Comparison of ENCODE assay signal across 30 cellular contexts in genomic region chr1:29555043-29555620, GRCh38.
"Had no signal": no experiment of that assay in that cellular context is flagged by ENCODE, and none has a peak within 500 bp of the region (broad histone marks: within the 10 kb centered on the region; RNA-seq: fewer than 3 reads in every experiment).

No MANE protein-coding gene starts in this region.

- H3K4me1 Mint-ChIP-seq: activated naive CD4-positive, alpha-beta T cell treated with anti-CD3 and anti-CD28 coated beads, Interleukin-2, amount 50 U/mL, for 24 hours; activated naive CD8-positive, alpha-beta T cell treated with anti-CD3 and anti-CD28 coated beads, Interleukin-2, amount 10 ng/mL, durations not matched to agents 7 days and 5 days; IgD-negative memory B cell had no signal

- H3K27ac ChIP-seq: body of pancreas, breast epithelium, SJCRH30, SK-N-MC, WERI-Rb-1 had no signal

- DNase-seq: activated CD4-positive, alpha-beta memory T cell treated with anti-CD3 and anti-CD28 coated beads, Interleukin-2, amount 10 ng/mL, durations not matched to agents 7 days and 5 days; activated CD4-positive, alpha-beta T cell treated with anti-CD3 and anti-CD28 coated beads for 1 hour; activated CD4-positive, alpha-beta T cell treated with anti-CD3 and anti-CD28 coated beads for 48 hours; activated CD4-positive, CD25-positive, alpha-beta regulatory T cell; activated CD8-positive, alpha-beta memory T cell treated with anti-CD3 and anti-CD28 coated beads, Interleukin-2, amount 50 U/mL, for 4 hours; activated gamma-delta T cell; activated naive CD4-positive, alpha-beta T cell treated with Interleukin-2 at 50 U/mL for 16 hours; activated naive CD8-positive, alpha-beta T cell treated with anti-CD3 and anti-CD28 coated beads, Interleukin-2, amount 10 ng/mL, durations not matched to agents 7 days and 5 days; activated T-cell treated with anti-CD3 and anti-CD28 coated beads, Interleukin-2, amount 50 U/mL, for 48 hours; body of pancreas; Kasumi-1; KG1; MG63; NCI-H1048; NCI-H1105 treated with DMSO at 0.1 percent for 48 hours; NCI-H1436; NCI-H1694; NCI-H1930; NCI-H2081 treated with DMSO at 0.1 percent for 48 hours; NCI-H345; NCI-H524 treated with DMSO at 0.1 percent for 48 hours; SHP77; SJCRH30; T1000; WERI-Rb-1 had no signal

- H3K9me3 ChIP-seq: body of pancreas, breast epithelium, MG63, SJCRH30 had no signal

- H3K4me3 Mint-ChIP-seq: activated CD4-positive, alpha-beta memory T cell treated with anti-CD3 and anti-CD28 coated beads, Interleukin-2, amount 10 ng/mL, durations not matched to agents 7 days and 5 days; activated naive CD4-positive, alpha-beta T cell treated with anti-CD3 and anti-CD28 coated beads, Interleukin-2, amount 50 U/mL, for 24 hours; activated naive CD8-positive, alpha-beta T cell treated with anti-CD3 and anti-CD28 coated beads, Interleukin-2, amount 10 ng/mL, durations not matched to agents 7 days and 5 days; activated T-helper 17 cell treated with anti-CD3 and anti-CD28 coated beads, Interleukin-2, amount 50 U/mL, for 72 hours; IgD-negative memory B cell had no signal

- H3K27me3 ChIP-seq: body of pancreas, MG63 had no signal

- H3K36me3 Mint-ChIP-seq: activated naive CD4-positive, alpha-beta T cell treated with anti-CD3 and anti-CD28 coated beads, Interleukin-2, amount 50 U/mL, for 24 hours; activated naive CD8-positive, alpha-beta T cell treated with anti-CD3 and anti-CD28 coated beads, Interleukin-2, amount 10 ng/mL, durations not matched to agents 7 days and 5 days; IgD-negative memory B cell had no signal

- H3K9me3 Mint-ChIP-seq: activated CD4-positive, alpha-beta memory T cell treated with anti-CD3 and anti-CD28 coated beads, Interleukin-2, amount 10 ng/mL, durations not matched to agents 7 days and 5 days; activated naive CD4-positive, alpha-beta T cell treated with anti-CD3 and anti-CD28 coated beads, Interleukin-2, amount 50 U/mL, for 24 hours; activated naive CD8-positive, alpha-beta T cell treated with anti-CD3 and anti-CD28 coated beads, Interleukin-2, amount 10 ng/mL, durations not matched to agents 7 days and 5 days; activated T-helper 17 cell treated with anti-CD3 and anti-CD28 coated beads, Interleukin-2, amount 50 U/mL, for 72 hours; IgD-negative memory B cell had no signal

- H3K36me3 ChIP-seq: breast epithelium, MG63, SJCRH30, WERI-Rb-1 had no signal

- ATAC-seq: activated T-helper 17 cell treated with anti-CD3 and anti-CD28 coated beads, Interleukin-2, amount 50 U/mL, for 72 hours; body of pancreas had no signal

- H3K4me3 ChIP-seq: body of pancreas, breast epithelium, MG63, SJCRH30, SK-N-MC had no signal

- H3K4me1 ChIP-seq: body of pancreas, breast epithelium, SJCRH30 had no signal

- H3K27me3 Mint-ChIP-seq: activated CD4-positive, alpha-beta memory T cell treated with anti-CD3 and anti-CD28 coated beads, Interleukin-2, amount 10 ng/mL, durations not matched to agents 7 days and 5 days; activated naive CD8-positive, alpha-beta T cell treated with anti-CD3 and anti-CD28 coated beads, Interleukin-2, amount 10 ng/mL, durations not matched to agents 7 days and 5 days; IgD-negative memory B cell had no signal

- H3K27ac Mint-ChIP-seq: activated CD4-positive, alpha-beta memory T cell treated with anti-CD3 and anti-CD28 coated beads, Interleukin-2, amount 10 ng/mL, durations not matched to agents 7 days and 5 days; activated naive CD4-positive, alpha-beta T cell treated with anti-CD3 and anti-CD28 coated beads, Interleukin-2, amount 50 U/mL, for 24 hours; activated naive CD8-positive, alpha-beta T cell treated with anti-CD3 and anti-CD28 coated beads, Interleukin-2, amount 10 ng/mL, durations not matched to agents 7 days and 5 days; activated T-helper 17 cell treated with anti-CD3 and anti-CD28 coated beads, Interleukin-2, amount 50 U/mL, for 72 hours; IgD-negative memory B cell had no signal
